8 cellular contexts compared by ENCODE assay signal in the genomic region with DNA sequence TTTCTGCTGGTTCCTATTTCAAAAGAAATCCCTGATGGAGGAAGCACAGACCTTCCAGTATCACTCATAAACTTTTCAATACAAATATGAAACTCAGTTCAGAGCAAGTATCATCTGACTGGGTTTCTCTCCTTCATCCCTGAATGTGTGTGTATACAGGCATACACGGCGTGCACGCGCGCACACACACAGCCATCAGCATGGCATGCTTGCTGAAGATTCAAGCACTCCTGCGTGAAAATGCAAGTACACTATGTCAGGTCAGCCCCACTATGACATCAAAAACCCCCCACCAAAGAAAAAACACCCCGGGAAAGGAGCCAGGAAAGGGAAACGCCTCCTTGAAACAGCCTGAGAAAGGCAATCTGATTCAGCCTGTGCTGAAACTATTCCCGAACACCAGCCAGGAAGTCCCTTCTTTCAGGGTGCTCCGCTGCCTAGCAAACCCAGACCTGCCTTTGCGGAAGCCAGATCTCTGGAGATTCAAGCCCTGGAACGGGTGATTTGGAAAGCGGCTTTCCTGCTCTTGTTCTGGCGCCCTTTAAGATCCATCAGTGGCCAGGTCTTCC. TPM values are rescaled to one million over a fixed set of nuclear protein-coding genes. Genes with fewer than 3 reads are reported as not detected.
A peak's percentile ranks its signal among the peaks of the same experiment; 100 is the strongest.
DNase-seq lines count a peak whose midpoint lies in the region; ATAC-seq and TF ChIP-seq lines count a peak whose summit lies in the region.

No MANE protein-coding gene starts in this region.

- H3K9me3 Mint-ChIP-seq in CD4-positive, alpha-beta memory T cell = peaks cover 0 to 3% (median 0%) of the 10 kb centered on the region in 8 donors

- CTCF ChIA-PET in CD4-positive, alpha-beta memory T cell (lab: Charles Lee; ENCODE audit: partially characterized antibody) = interaction anchor here (0.6 to 17.7 kb wide), 14 partner anchors 8 to 105 kb away, joined by 3 to 653 read pairs (median 6); a partner anchor contains a TSS

- H3K27ac ChIP-seq in CD4-positive, alpha-beta memory T cell (ENCODE audit: low read depth, low read length) = peak overlapping the region; percentile 34
- H3K27ac ChIP-seq in coronary artery (peak overlapping the region in 1 of 2 donors; percentile 78), testis (no peak overlapping the region)

- no peaks in the 10 kb centered on the region for H3K27me3 Mint-ChIP-seq in CD4-positive, alpha-beta memory T cell

- peaks cover 0 to 7% of the 10 kb centered on the region in 2 donors for H3K36me3 Mint-ChIP-seq in CD4-positive, alpha-beta memory T cell

- TF ChIP-seq CTCF in coronary artery (IDR thresholded peaks at IDR 0.05) = no peak
- TF ChIP-seq CTCF in testis (IDR thresholded peaks at IDR 0.05) = no peak

- H3K4me3 ChIP-seq in CD4-positive, alpha-beta memory T cell (ENCODE audit: low read length in 2 of 2) = peak overlapping the region; percentile 61 to 73
- H3K4me3 ChIP-seq in coronary artery = peak overlapping the region; percentile 74
- peak overlapping the region in 1 of 2 donors; percentile 11 for H3K4me3 ChIP-seq in testis

- H3K4me1 Mint-ChIP-seq in CD4-positive, alpha-beta memory T cell = peaks cover 13 to 21% (median 20%) of the 10 kb centered on the region in 4 donors

- H3K4me3 Mint-ChIP-seq in CD4-positive, alpha-beta memory T cell = no peak overlapping the region

- H3K36me3 ChIP-seq in CD4-positive, alpha-beta memory T cell (ENCODE audit: insufficient read depth, low read length) = no peaks in the 10 kb centered on the region
- no peaks in the 10 kb centered on the region for H3K36me3 ChIP-seq in testis (ENCODE audit: low read depth, missing control alignments)

- intact Hi-C loops in CD4-positive, alpha-beta memory T cell (cut with micrococcal nuclease) = loop anchor here (1.0 kb wide), 2 partner anchors 19 to 39 kb away; a partner anchor contains a TSS
- intact Hi-C loops in testis (cut with DNase I; ENCODE audit: low total_unique reads) = loop anchor here (10.0 kb wide), 1 partner anchor 100 kb away; no protein-coding TSS in a partner anchor

- peaks cover 68% of the 10 kb centered on the region for H3K4me1 ChIP-seq in CD4-positive, alpha-beta memory T cell (ENCODE audit: insufficient read depth, low read length)
- H3K4me1 ChIP-seq in testis = peaks cover 15% of the 10 kb centered on the region

- 16 to 28% methylated on average over 13 to 14 of the region's 14 CpGs for WGBS in testis, 2 donors

- no peak for TF ChIP-seq POLR2A in testis (IDR thresholded peaks at IDR 0.05)

- POLR2A ChIA-PET in CD4-positive, alpha-beta memory T cell (lab: Charles Lee; ENCODE audit: partially characterized antibody) = interaction anchor here (1.0 to 5.0 kb wide), 6 partner anchors 18 to 105 kb away, joined by 3 to 85 read pairs (median 28); a partner anchor contains a TSS

- H3K9me3 ChIP-seq in CD4-positive, alpha-beta memory T cell (ENCODE audit: control insufficient read depth in 1 of 2, low read length in 2 of 2) = no peaks in the 10 kb centered on the region
- H3K9me3 ChIP-seq in testis = no peaks in the 10 kb centered on the region

- ATAC-seq in GM19351 (IDR thresholded peaks at IDR 0.05; ENCODE audit: unreplicated experiment) (peak; percentile 3), left lobe of liver (peak; percentile 19), GM18867 (IDR thresholded peaks at IDR 0.05; ENCODE audit: unreplicated experiment) (no peak)

- no peaks in the 10 kb centered on the region for H3K27me3 ChIP-seq in CD4-positive, alpha-beta memory T cell (ENCODE audit: insufficient read depth, low read length)
- no peaks in the 10 kb centered on the region for H3K27me3 ChIP-seq in testis

- no peak overlapping the region for H3K27ac Mint-ChIP-seq in CD4-positive, alpha-beta memory T cell

- DNase-seq in CD4-positive, alpha-beta memory T cell = peak in 2 of 5 donors; percentile 11 to 22
- DNase-seq in NCI-H146 treated with DMSO at 0.1 percent for 48 hours (lab: John Stamatoyannopoulos, UW; ENCODE audit: unreplicated experiment) = peak; percentile 30
- DNase-seq in coronary artery (ENCODE audit: low spot score) = no peak
- DNase-seq in left lobe of liver (ENCODE audit: low spot score) = peak; percentile 51
- DNase-seq in testis = peak; percentile 19
- DNase-seq in NK-92 treated with Interleukin-12 subunit alpha and Interleukin-12 subunit beta, amount 100 ng/mL, for 24 hours (lab: John Stamatoyannopoulos, UW) = no peak

RNA-seq across cellular contexts. Expression of a gene that starts 0.8 kb away (rescaled TPM):
- 10 to 100 TPM; 22.0 to 25.9 TPM for total RNA-seq in CD4-positive, alpha-beta memory T cell
- polyA plus RNA-seq in CD4-positive, alpha-beta memory T cell = 1 to 10 TPM; 2.2 to 3.1 TPM
- 10.6 TPM for total RNA-seq in left lobe of liver
- 10 to 100 TPM; 26.2 to 35.0 TPM for total RNA-seq in testis
- polyA plus RNA-seq in testis (ENCODE audit: insufficient read depth, low read depth, low replicate concordance) = 13.7 TPM

RNA-seq across cellular contexts. Expression of a gene that starts 19.1 kb away (rescaled TPM):
- total RNA-seq in CD4-positive, alpha-beta memory T cell = 10 to 100 TPM; 30.5 to 30.7 TPM
- 10 to 100 TPM in 1 of 2 donors, 1 to 10 TPM in 1; 8.6 to 19.3 TPM for polyA plus RNA-seq in CD4-positive, alpha-beta memory T cell
- total RNA-seq in left lobe of liver = 8.6 TPM
- 10 to 100 TPM; 22.7 to 22.8 TPM for total RNA-seq in testis
- 34.0 TPM for polyA plus RNA-seq in testis (ENCODE audit: insufficient read depth, low read depth, low replicate concordance)

Comparison
In these comparisons a context has a peak if more than half of its experiments do, and no peak if none do; other contexts are left out.
1. DNase-seq: peak in NCI-H146 treated with DMSO at 0.1 percent for 48 hours (single experiment), left lobe of liver (single experiment) and testis (single experiment); none in coronary artery (single experiment) and NK-92 treated with Interleukin-12 subunit alpha and Interleukin-12 subunit beta, amount 100 ng/mL, for 24 hours (single experiment).